17 cellular contexts compared by ENCODE assay signal in genomic region chr4:185398618-185399017, GRCh38. TPM values are rescaled to one million over a fixed set of nuclear protein-coding genes. Genes with fewer than 3 reads are reported as not detected.
DNase-seq lines count a peak whose midpoint lies in the region; ATAC-seq, FAIRE-seq and TF ChIP-seq lines count a peak whose summit lies in the region.
"Had no signal": no experiment of that assay in that cellular context is flagged by ENCODE, and none has a peak within 500 bp of the region (broad histone marks: within the 10 kb centered on the region; RNA-seq: fewer than 3 reads in every experiment).

No MANE protein-coding gene starts in this region.

- TF ChIP-seq CTCF in HepG2 (CRISPR knock-in tag; IDR thresholded peaks at IDR 0.05) (no peak), right lobe of liver (IDR thresholded peaks at IDR 0.05) (no peak), WERI-Rb-1 (IDR thresholded peaks at IDR 0.05; ENCODE audit: low read depth, low read length) (no peak), adrenal gland (IDR thresholded peaks at IDR 0.05) (no peak)

- H3K4me2 ChIP-seq in HepG2 (ENCODE audit: low read depth, low read length) = peak overlapping the region; percentile 74; the same call in 1 of the 2 replicates
- no peak overlapping the region for H3K4me2 ChIP-seq in mesenchymal stem cell (ENCODE audit: low read length, poor library complexity, severe bottlenecking)

- H4K91ac ChIP-seq in mesenchymal stem cell (ENCODE audit: low read length) = no peak overlapping the region

- H3K4me3 ChIP-seq in HepG2 (replicated peaks in 1 of 3; ENCODE audit: insufficient read depth in 1 of 3, low read depth in 2 of 3, low read length in 3 of 3) = no peak overlapping the region; a peak in 1 of 6 replicates
- no peak overlapping the region for H3K4me3 ChIP-seq in right lobe of liver
- H3K4me3 ChIP-seq in mesenchymal stem cell (ENCODE audit: insufficient read depth in 1 of 2, low read depth in 1 of 2, low read length in 2 of 2) = no peak overlapping the region
- no peak overlapping the region for H3K4me3 ChIP-seq in WERI-Rb-1 (ENCODE audit: low read depth, low read length)
- no peak overlapping the region for H3K4me3 ChIP-seq in adrenal gland

- no peaks in the 10 kb centered on the region for H3K27me3 Mint-ChIP-seq in activated T-helper 1 cell treated with anti-CD3 and anti-CD28 coated beads, Interleukin-12 subunit alpha, Interleukin-12 subunit beta, Interleukin-2, Interleukin-4 antibody, amounts not matched to agents 30 ng/mL and 10 ng/mL and 1 ng/mL, durations not matched to agents 14 hours and 24 hours and 36 hours (ENCODE audit: insufficient read depth)
- H3K27me3 Mint-ChIP-seq: T-cell had no signal

- POLR2A ChIA-PET in HepG2 (lab: Yijun Ruan, JAX) = no interaction called here

- peaks cover 44% of the 10 kb centered on the region for H3K4me1 ChIP-seq in HepG2 (ENCODE audit: insufficient read depth, low read length)
- peaks cover 0 to 8% (median 4%) of the 10 kb centered on the region in 4 donors for H3K4me1 ChIP-seq in right lobe of liver
- H3K4me1 ChIP-seq in mesenchymal stem cell (ENCODE audit: control insufficient read depth, insufficient read depth, low read depth, low read length) = peaks cover 4% of the 10 kb centered on the region
- H3K4me1 ChIP-seq in adrenal gland (replicated peaks in 1 of 2) = peaks cover 0 to 12% of the 10 kb centered on the region in 2 donors

- no peak overlapping the region for H2BK12ac ChIP-seq in mesenchymal stem cell (ENCODE audit: low read length in 2 of 2)

- peaks cover 2 to 21% of the 10 kb centered on the region in 2 experiments; a peak in 3 of 5 replicates for H3K36me3 ChIP-seq in HepG2 (replicated peaks in 1 of 2; ENCODE audit: control insufficient read depth in 1 of 2, insufficient read depth in 2 of 2, low read length in 2 of 2)
- peaks cover 0 to 36% (median 7%) of the 10 kb centered on the region in 4 donors for H3K36me3 ChIP-seq in right lobe of liver
- peaks cover 3 to 49% of the 10 kb centered on the region in 2 experiments for H3K36me3 ChIP-seq in mesenchymal stem cell (ENCODE audit: control insufficient read depth in 1 of 2, insufficient read depth in 2 of 2, low read depth in 1 of 2, low read length in 2 of 2)
- H3K36me3 ChIP-seq in WERI-Rb-1 = peaks cover 36% of the 10 kb centered on the region
- H3K36me3 ChIP-seq in adrenal gland (replicated peaks in 1 of 2) = peaks cover 0 to 46% of the 10 kb centered on the region in 2 donors

- 93% methylated on average over 2 of the region's 2 CpGs for WGBS in HepG2 (ENCODE audit: low lambda C conversion rate)
- WGBS in right lobe of liver (ENCODE audit: insufficient coverage, low coverage, low lambda C conversion rate, missing lambda C conversion rate) = 56% methylated on average over 2 of the region's 2 CpGs
- 100% methylated on average over 2 of the region's 2 CpGs for WGBS in mesenchymal stem cell
- 44 to 54% (median 53%) methylated on average over 2 of the region's 2 CpGs for WGBS in adrenal gland, 4 donors

- no peaks in the 10 kb centered on the region for H3K9me3 ChIP-seq in HepG2 (ENCODE audit: low read length)
- H3K9me3 ChIP-seq in right lobe of liver = no peaks in the 10 kb centered on the region
- H3K9me3 ChIP-seq in mesenchymal stem cell (ENCODE audit: control insufficient read depth, low read length) = no peaks in the 10 kb centered on the region
- no peaks in the 10 kb centered on the region for H3K9me3 ChIP-seq in WERI-Rb-1 (ENCODE audit: severe bottlenecking)
- no peaks in the 10 kb centered on the region for H3K9me3 ChIP-seq in adrenal gland (replicated peaks in 1 of 3)
- H3K9me3 ChIP-seq: lower lobe of right lung had no signal

- no peak overlapping the region for H2BK5ac ChIP-seq in mesenchymal stem cell (ENCODE audit: low read depth, low read length, poor library complexity, severe bottlenecking)

- H3K9ac ChIP-seq in HepG2 (ENCODE audit: insufficient read depth, low read depth, low read length) (no peak overlapping the region), mesenchymal stem cell (ENCODE audit: low read length) (peak overlapping the region; percentile 71)

- no peak for ATAC-seq in HepG2
- no peak for ATAC-seq in right lobe of liver
- ATAC-seq: esophagus mucosa, lower lobe of right lung, Panc1, T-cell had no signal

- CTCF ChIA-PET in HepG2 (lab: Yijun Ruan, JAX; ENCODE audit: low intra/inter-chr PET ratio, low total read pairs) = no interaction called here

- H3K27ac ChIP-seq in HepG2 (ENCODE audit: extremely low read length, insufficient read depth, low read length) = no peak overlapping the region
- peak overlapping the region in 1 of 3 donors; percentile 100 for H3K27ac ChIP-seq in right lobe of liver
- no peak overlapping the region for H3K27ac ChIP-seq in mesenchymal stem cell (ENCODE audit: low read length, poor library complexity, severe bottlenecking)
- no peak overlapping the region for H3K27ac ChIP-seq in WERI-Rb-1
- peak overlapping the region in 1 of 5 donors; percentile 3 for H3K27ac ChIP-seq in adrenal gland
- H3K27ac ChIP-seq: lower lobe of right lung had no signal

- no peak overlapping the region for H3K14ac ChIP-seq in mesenchymal stem cell (ENCODE audit: low read length in 2 of 2)

- H3K4me3 Mint-ChIP-seq in activated T-helper 1 cell treated with anti-CD3 and anti-CD28 coated beads, Interleukin-12 subunit alpha, Interleukin-12 subunit beta, Interleukin-2, Interleukin-4 antibody, amounts not matched to agents 30 ng/mL and 10 ng/mL and 1 ng/mL, durations not matched to agents 14 hours and 24 hours and 36 hours = peak overlapping the region; percentile 87

- H3K18ac ChIP-seq in mesenchymal stem cell (ENCODE audit: low read depth in 1 of 2, low read length in 2 of 2) = no peak overlapping the region

- no peak overlapping the region for H2BK15ac ChIP-seq in mesenchymal stem cell (ENCODE audit: low read depth, poor library complexity, severe bottlenecking)

- no peak overlapping the region for H2AFZ ChIP-seq in HepG2 (ENCODE audit: low read length)
- no peak overlapping the region for H2AFZ ChIP-seq in mesenchymal stem cell (ENCODE audit: low read depth, low read length)

- no peak overlapping the region for H3K4ac ChIP-seq in mesenchymal stem cell (ENCODE audit: low read depth in 1 of 2, low read length in 2 of 2)

- H3K9me3 Mint-ChIP-seq in activated T-helper 1 cell treated with anti-CD3 and anti-CD28 coated beads, Interleukin-12 subunit alpha, Interleukin-12 subunit beta, Interleukin-2, Interleukin-4 antibody, amounts not matched to agents 30 ng/mL and 10 ng/mL and 1 ng/mL, durations not matched to agents 14 hours and 24 hours and 36 hours = no peaks in the 10 kb centered on the region
- H3K9me3 Mint-ChIP-seq: T-cell had no signal

- intact Hi-C loops in HepG2 (cut with micrococcal nuclease; ENCODE audit: unreplicated experiment) (loop anchor here (5.0 kb wide), 1 partner anchor 196 kb away; the partner anchor contains the start of gene CFAP97), right lobe of liver (cut with DNase I) (loop anchor here in 1 of 2 donors (10.0 kb wide), 1 partner anchor 194 kb away; the partner anchor contains the start of genes CFAP97 and SNX25), adrenal gland (cut with DNase I) (loop anchor here in 1 of 2 donors (10.0 kb wide), 1 partner anchor 194 kb away; the partner anchor contains the start of genes CFAP97 and SNX25)
- intact Hi-C loops in activated T-helper 1 cell treated with anti-CD3 and anti-CD28 coated beads, Interleukin-12 subunit alpha, Interleukin-12 subunit beta, Interleukin-2, Interleukin-4 antibody, amounts not matched to agents 30 ng/mL and 10 ng/mL and 1 ng/mL, durations not matched to agents 14 hours and 24 hours and 36 hours (cut with micrococcal nuclease) = loop anchor here (5.0 to 10.0 kb wide), 2 partner anchors 574 to 794 kb away; partner anchors contain the start of genes ACSL1 and CYP4V2

- no peak overlapping the region for H2AK5ac ChIP-seq in mesenchymal stem cell (ENCODE audit: low read length, severe bottlenecking)

- no peak overlapping the region for H3K27ac Mint-ChIP-seq in activated T-helper 1 cell treated with anti-CD3 and anti-CD28 coated beads, Interleukin-12 subunit alpha, Interleukin-12 subunit beta, Interleukin-2, Interleukin-4 antibody, amounts not matched to agents 30 ng/mL and 10 ng/mL and 1 ng/mL, durations not matched to agents 14 hours and 24 hours and 36 hours
- H3K27ac Mint-ChIP-seq: T-cell had no signal

- DNase-seq in HepG2 (ENCODE audit: low spot score) (no peak), right lobe of liver (no peak), mesenchymal stem cell (no peak), WERI-Rb-1 (no peak), DMS114 treated with DMSO at 0.1 percent for 48 hours (lab: John Stamatoyannopoulos, UW; ENCODE audit: unreplicated experiment) (no peak), adrenal gland (no peak), LoVo (ENCODE audit: low spot score) (no peak)
- DNase-seq in activated T-helper 1 cell treated with anti-CD3 and anti-CD28 coated beads, Interleukin-12 subunit alpha, Interleukin-12 subunit beta, Interleukin-2, Interleukin-4 antibody, amounts not matched to agents 30 ng/mL and 10 ng/mL and 1 ng/mL, durations not matched to agents 14 hours and 24 hours and 36 hours (ENCODE audit: low spot score) = no peak
- DNase-seq: activated CD4-positive, alpha-beta T cell treated with anti-CD3 and anti-CD28 coated beads, Interleukin-2, amount 50 U/mL, for 1 hour; activated gamma-delta T cell treated with Interleukin-2 at 50 U/mL for 16 hours; central memory CD4-positive, alpha-beta T cell; lower lobe of right lung; NCI-H1417 treated with DMSO at 0.1 percent for 48 hours; T-cell had no signal

- no peak for FAIRE-seq in HepG2 (lab: Jason Lieb, UNC)
- FAIRE-seq: H1 had no signal

- no TSS peak for BruUV-seq in HepG2 (replicated peaks; lab: Mats Ljungman, UMichigan)

- TF ChIP-seq RAD21 in HepG2 (CRISPR knock-in tag; IDR thresholded peaks at IDR 0.05) = no peak

- H3K36me3 Mint-ChIP-seq in activated T-helper 1 cell treated with anti-CD3 and anti-CD28 coated beads, Interleukin-12 subunit alpha, Interleukin-12 subunit beta, Interleukin-2, Interleukin-4 antibody, amounts not matched to agents 30 ng/mL and 10 ng/mL and 1 ng/mL, durations not matched to agents 14 hours and 24 hours and 36 hours (ENCODE audit: low read depth) = peaks cover 44% of the 10 kb centered on the region

- H3K4me1 Mint-ChIP-seq in activated T-helper 1 cell treated with anti-CD3 and anti-CD28 coated beads, Interleukin-12 subunit alpha, Interleukin-12 subunit beta, Interleukin-2, Interleukin-4 antibody, amounts not matched to agents 30 ng/mL and 10 ng/mL and 1 ng/mL, durations not matched to agents 14 hours and 24 hours and 36 hours (ENCODE audit: low read depth) = peaks cover 67% of the 10 kb centered on the region

- H3K79me1 ChIP-seq in mesenchymal stem cell (replicated peaks; ENCODE audit: low read length, poor library complexity, severe bottlenecking) = no peaks in the 10 kb centered on the region

- H3K27me3 ChIP-seq in HepG2 (ENCODE audit: control insufficient read depth in 1 of 2, insufficient read depth in 2 of 2, low read length in 2 of 2) = no peaks in the 10 kb centered on the region
- no peaks in the 10 kb centered on the region for H3K27me3 ChIP-seq in right lobe of liver
- H3K27me3 ChIP-seq in mesenchymal stem cell (ENCODE audit: control insufficient read depth in 1 of 2, insufficient read depth in 1 of 2, low read length in 2 of 2) = no peaks in the 10 kb centered on the region
- no peaks in the 10 kb centered on the region for H3K27me3 ChIP-seq in WERI-Rb-1 (ENCODE audit: insufficient read depth, low read depth, severe bottlenecking)
- H3K27me3 ChIP-seq in adrenal gland = no peaks in the 10 kb centered on the region

- H2BK120ac ChIP-seq in mesenchymal stem cell (ENCODE audit: low read depth, low read length) = no peak overlapping the region

- H3K79me2 ChIP-seq in HepG2 (ENCODE audit: insufficient read depth, low read length) = peaks cover 2% of the 10 kb centered on the region

- in situ Hi-C loops in HepG2 (cut with HindIII; ENCODE audit: extremely low pct_ligation_motif_present, low pct_unique_long_range_greater_than_20kb) = no loop called here

- TF ChIP-seq EP300 in HepG2 (IDR thresholded peaks at IDR 0.05; ENCODE audit: low read depth in 2 of 2, low read length in 2 of 2) (no peak), HepG2 (CRISPR knock-in tag; IDR thresholded peaks at IDR 0.05; ENCODE audit: borderline replicate concordance) (no peak)

- TF ChIP-seq POLR2A in HepG2 (IDR thresholded peaks at IDR 0.05; ENCODE audit: insufficient read depth in 1 of 2, low read depth in 2 of 2, low read length in 2 of 2) (no peak), right lobe of liver (IDR thresholded peaks at IDR 0.05) (no peak), adrenal gland (IDR thresholded peaks at IDR 0.05) (no peak)

- H3K23ac ChIP-seq in mesenchymal stem cell (ENCODE audit: low read length in 2 of 2) = no peak overlapping the region

- no peaks in the 10 kb centered on the region; the same call in 1 of the 2 replicates for H4K20me1 ChIP-seq in HepG2 (ENCODE audit: insufficient read depth, low read length)

- no peak overlapping the region for H4K8ac ChIP-seq in mesenchymal stem cell (ENCODE audit: low read length)

RNA-seq across cellular contexts. Expression of gene ANKRD37, which starts 2.0 kb away (rescaled TPM):
- total RNA-seq in HepG2 (2016; rRNA removed; fragmentation: Illumina TruSeq; extraction: Trizol) (1.9 and 2.2 TPM in 2 replicates), right lobe of liver (10 to 100 TPM in 2 of 6 experiments, 1 to 10 TPM in 4; 3.9 to 19.0 (median 6.0) TPM), adrenal gland (10 to 100 TPM in 3 of 8 donors, 1 to 10 TPM in 5; 3.7 to 13.0 (median 6.7) TPM)
- 1.9 and 2.6 TPM in 2 replicates for total RNA-seq in HepG2 (2016; cell fraction: cytosol; rRNA removed; fragmentation: Illumina TruSeq; extraction: Trizol; ENCODE audit: low read depth)
- total RNA-seq in HepG2 (2016; cell fraction: insoluble cytoplasmic fraction; rRNA removed; fragmentation: Illumina TruSeq; extraction: Trizol) = 1.4 and 2.1 TPM in 2 replicates
- total RNA-seq in HepG2 (2016; cell fraction: membrane; rRNA removed; fragmentation: Illumina TruSeq; extraction: Trizol) = 1.8 and 2.2 TPM in 2 replicates
- total RNA-seq in HepG2 (2016; cell fraction: nucleus; rRNA removed; fragmentation: Illumina TruSeq; extraction: Trizol) = 3.5 and 4.6 TPM in 2 replicates
- polyA plus RNA-seq in HepG2 (2011; rRNA removed) (46.2 and 51.4 TPM in 2 replicates), adrenal gland (1 to 10 TPM; 4.6 to 8.2 (median 7.5) TPM)
- 24.7 and 29.5 TPM in 2 replicates for polyA plus RNA-seq in HepG2 (2011; cell fraction: cytosol; rRNA removed)
- polyA plus RNA-seq in HepG2 (2011; cell fraction: nucleus; rRNA removed) = 13.1 and 13.3 TPM in 2 replicates
- polyA plus RNA-seq in HepG2 (2012) = 23.4 and 38.1 TPM in 2 replicates
- 2.3 and 2.7 TPM in 2 replicates for polyA plus RNA-seq in HepG2 (2016; cell fraction: cytosol; fragmentation: Illumina TruSeq; extraction: Trizol; ENCODE audit: low read depth)
- polyA plus RNA-seq in HepG2 (2016; cell fraction: insoluble cytoplasmic fraction; fragmentation: Illumina TruSeq; extraction: Trizol; ENCODE audit: low read depth) = 1.5 and 1.8 TPM in 2 replicates
- 2.1 and 2.2 TPM in 2 replicates for polyA plus RNA-seq in HepG2 (2016; cell fraction: membrane; fragmentation: Illumina TruSeq; extraction: Trizol; ENCODE audit: low read depth)
- polyA plus RNA-seq in HepG2 (2016; cell fraction: nucleus; fragmentation: Illumina TruSeq; extraction: Trizol; ENCODE audit: insufficient read depth, low read depth) = 3.0 TPM in 2 replicates
- polyA minus RNA-seq in HepG2 (2011; rRNA and poly(A)+ RNA removed; ENCODE audit: low replicate concordance) = 11.9 and 47.4 TPM in 2 replicates
- polyA minus RNA-seq in HepG2 (2011; cell fraction: cytosol; rRNA and poly(A)+ RNA removed) = 12.2 and 18.2 TPM in 2 replicates
- polyA minus RNA-seq in HepG2 (2011; cell fraction: nucleus; rRNA and poly(A)+ RNA removed) = 15.5 and 18.2 TPM in 2 replicates
- total RNA-seq in activated T-helper 1 cell treated with anti-CD3 and anti-CD28 coated beads, Interleukin-12 subunit alpha, Interleukin-12 subunit beta, Interleukin-2, Interleukin-4 antibody, amounts not matched to agents 30 ng/mL and 10 ng/mL and 1 ng/mL, durations not matched to agents 14 hours and 24 hours and 36 hours = 12.4 and 15.8 TPM in 2 replicates
- polyA plus RNA-seq in mesenchymal stem cell (2013, experiment 1 of 2) = 0.97 TPM
- polyA plus RNA-seq in mesenchymal stem cell (2013, experiment 2 of 2) = 0.96 TPM

RNA-seq across cellular contexts. Expression of gene LRP2BP, which starts 2.9 kb away (rescaled TPM):
- total RNA-seq in HepG2 (2016; rRNA removed; fragmentation: Illumina TruSeq; extraction: Trizol) (0.17 and 0.29 TPM in 2 replicates), right lobe of liver (under 1 TPM; 0.19 to 0.37 (median 0.27) TPM), adrenal gland (1 to 10 TPM in 2 of 8 donors, under 1 TPM in 5, not detected in 1; 0.14 to 1.8 (median 0.65) TPM)
- 0.20 and 0.26 TPM in 2 replicates for total RNA-seq in HepG2 (2016; cell fraction: cytosol; rRNA removed; fragmentation: Illumina TruSeq; extraction: Trizol; ENCODE audit: low read depth)
- total RNA-seq in HepG2 (2016; cell fraction: insoluble cytoplasmic fraction; rRNA removed; fragmentation: Illumina TruSeq; extraction: Trizol) = 0.16 and 0.35 TPM in 2 replicates
- 0.37 and 0.48 TPM in 2 replicates for total RNA-seq in HepG2 (2016; cell fraction: membrane; rRNA removed; fragmentation: Illumina TruSeq; extraction: Trizol)
- total RNA-seq in HepG2 (2016; cell fraction: nucleus; rRNA removed; fragmentation: Illumina TruSeq; extraction: Trizol) = 0.53 and 0.91 TPM in 2 replicates
- polyA plus RNA-seq in HepG2 (2011; rRNA removed) (0.22 and 0.29 TPM in 2 replicates), adrenal gland (1 to 10 TPM in 2 of 3 donors, under 1 TPM in 1; 0.59 to 1.4 (median 1.1) TPM)
- polyA plus RNA-seq in HepG2 (2011; cell fraction: cytosol; rRNA removed) = 0.05 and 0.21 TPM in 2 replicates
- 0.42 and 0.59 TPM in 2 replicates for polyA plus RNA-seq in HepG2 (2011; cell fraction: nucleus; rRNA removed)
- polyA plus RNA-seq in HepG2 (2012) = 1.0 and 1.8 TPM in 2 replicates
- polyA plus RNA-seq in HepG2 (2016; cell fraction: cytosol; fragmentation: Illumina TruSeq; extraction: Trizol; ENCODE audit: low read depth) = 0.03 and 0.08 TPM in 2 replicates
- 0.05 and 0.16 TPM in 2 replicates for polyA plus RNA-seq in HepG2 (2016; cell fraction: insoluble cytoplasmic fraction; fragmentation: Illumina TruSeq; extraction: Trizol; ENCODE audit: low read depth)
- polyA plus RNA-seq in HepG2 (2016; cell fraction: membrane; fragmentation: Illumina TruSeq; extraction: Trizol; ENCODE audit: low read depth) = 0.11 and 0.20 TPM in 2 replicates
- 0.14 and 0.37 TPM in 2 replicates for polyA plus RNA-seq in HepG2 (2016; cell fraction: nucleus; fragmentation: Illumina TruSeq; extraction: Trizol; ENCODE audit: insufficient read depth, low read depth)
- 0.04 and 0.68 TPM in 2 replicates for polyA minus RNA-seq in HepG2 (2011; rRNA and poly(A)+ RNA removed; ENCODE audit: low replicate concordance)
- 0.20 and 0.35 TPM in 2 replicates for polyA minus RNA-seq in HepG2 (2011; cell fraction: cytosol; rRNA and poly(A)+ RNA removed)
- 2.1 and 2.6 TPM in 2 replicates for polyA minus RNA-seq in HepG2 (2011; cell fraction: nucleus; rRNA and poly(A)+ RNA removed)
- total RNA-seq in activated T-helper 1 cell treated with anti-CD3 and anti-CD28 coated beads, Interleukin-12 subunit alpha, Interleukin-12 subunit beta, Interleukin-2, Interleukin-4 antibody, amounts not matched to agents 30 ng/mL and 10 ng/mL and 1 ng/mL, durations not matched to agents 14 hours and 24 hours and 36 hours = 0.42 and 0.47 TPM in 2 replicates
- 0.07 TPM for polyA plus RNA-seq in mesenchymal stem cell (2013, experiment 1 of 2)
- 0.03 TPM for polyA plus RNA-seq in mesenchymal stem cell (2013, experiment 2 of 2)

RNA-seq across cellular contexts. Expression of gene UFSP2, which starts 27.1 kb away (rescaled TPM):
- total RNA-seq in HepG2 (2016; rRNA removed; fragmentation: Illumina TruSeq; extraction: Trizol) (32.3 and 44.8 TPM in 2 replicates), right lobe of liver (10 to 100 TPM; 12.8 to 17.6 (median 14.0) TPM), adrenal gland (10 to 100 TPM; 19.7 to 50.0 (median 44.1) TPM)
- total RNA-seq in HepG2 (2016; cell fraction: cytosol; rRNA removed; fragmentation: Illumina TruSeq; extraction: Trizol; ENCODE audit: low read depth) = 27.5 and 31.7 TPM in 2 replicates
- 30.0 and 43.9 TPM in 2 replicates for total RNA-seq in HepG2 (2016; cell fraction: insoluble cytoplasmic fraction; rRNA removed; fragmentation: Illumina TruSeq; extraction: Trizol)
- 30.6 and 35.7 TPM in 2 replicates for total RNA-seq in HepG2 (2016; cell fraction: membrane; rRNA removed; fragmentation: Illumina TruSeq; extraction: Trizol)
- 14.9 and 25.5 TPM in 2 replicates for total RNA-seq in HepG2 (2016; cell fraction: nucleus; rRNA removed; fragmentation: Illumina TruSeq; extraction: Trizol)
- polyA plus RNA-seq in HepG2 (2011; rRNA removed) (17.1 and 24.1 TPM in 2 replicates), adrenal gland (10 to 100 TPM; 20.9 to 76.4 (median 21.2) TPM)
- polyA plus RNA-seq in HepG2 (2011; cell fraction: cytosol; rRNA removed) = 15.3 and 19.2 TPM in 2 replicates
- polyA plus RNA-seq in HepG2 (2011; cell fraction: nucleus; rRNA removed) = 5.7 and 6.9 TPM in 2 replicates
- polyA plus RNA-seq in HepG2 (2012) = 18.2 and 23.6 TPM in 2 replicates
- polyA plus RNA-seq in HepG2 (2016; cell fraction: cytosol; fragmentation: Illumina TruSeq; extraction: Trizol; ENCODE audit: low read depth) = 20.6 and 23.2 TPM in 2 replicates
- 35.4 and 37.7 TPM in 2 replicates for polyA plus RNA-seq in HepG2 (2016; cell fraction: insoluble cytoplasmic fraction; fragmentation: Illumina TruSeq; extraction: Trizol; ENCODE audit: low read depth)
- 20.5 and 25.1 TPM in 2 replicates for polyA plus RNA-seq in HepG2 (2016; cell fraction: membrane; fragmentation: Illumina TruSeq; extraction: Trizol; ENCODE audit: low read depth)
- polyA plus RNA-seq in HepG2 (2016; cell fraction: nucleus; fragmentation: Illumina TruSeq; extraction: Trizol; ENCODE audit: insufficient read depth, low read depth) = 13.0 and 15.3 TPM in 2 replicates
- polyA minus RNA-seq in HepG2 (2011; rRNA and poly(A)+ RNA removed; ENCODE audit: low replicate concordance) = 21.8 and 22.1 TPM in 2 replicates
- polyA minus RNA-seq in HepG2 (2011; cell fraction: cytosol; rRNA and poly(A)+ RNA removed) = 16.2 and 26.8 TPM in 2 replicates
- polyA minus RNA-seq in HepG2 (2011; cell fraction: nucleus; rRNA and poly(A)+ RNA removed) = 19.4 and 35.4 TPM in 2 replicates
- 19.8 and 19.9 TPM in 2 replicates for total RNA-seq in activated T-helper 1 cell treated with anti-CD3 and anti-CD28 coated beads, Interleukin-12 subunit alpha, Interleukin-12 subunit beta, Interleukin-2, Interleukin-4 antibody, amounts not matched to agents 30 ng/mL and 10 ng/mL and 1 ng/mL, durations not matched to agents 14 hours and 24 hours and 36 hours
- polyA plus RNA-seq in mesenchymal stem cell (2013, experiment 1 of 2) = 25.8 TPM
- 25.6 TPM for polyA plus RNA-seq in mesenchymal stem cell (2013, experiment 2 of 2)
